1 cellular context compared by ENCODE assay signal in genomic region chr17:48160177-48160967, GRCh38.
TF ChIP-seq lines count a peak whose summit lies in the region.

No MANE protein-coding gene starts in this region.

TF ChIP-seq in HepG2, 621 proteins besides CTCF, POLR2A, EP300 and RAD21 (continued from another document):
- TF ChIP-seq PRDM15 (CRISPR knock-in tag; IDR thresholded peaks at IDR 0.05) (no peak), TEAD2 (CRISPR knock-in tag; IDR thresholded peaks at IDR 0.05) (no peak), TBX2 (CRISPR knock-in tag; IDR thresholded peaks at IDR 0.05; ENCODE audit: borderline replicate concordance) (0 out of 2 replicates have a peak, but pooled peaks have one; percentile 20), ZNF557 (CRISPR knock-in tag; IDR thresholded peaks at IDR 0.05) (no peak), ZNF556 (CRISPR knock-in tag; IDR thresholded peaks at IDR 0.05; ENCODE audit: borderline replicate concordance) (no peak), ARID2 (CRISPR knock-in tag; IDR thresholded peaks at IDR 0.05; ENCODE audit: borderline replicate concordance) (no peak), ZC3H13 (CRISPR knock-in tag; IDR thresholded peaks at IDR 0.05) (no peak), ZNF12 (CRISPR knock-in tag; IDR thresholded peaks at IDR 0.05) (no peak), ZFP36L1 (CRISPR knock-in tag; IDR thresholded peaks at IDR 0.05) (no peak), ZNF232 (CRISPR knock-in tag; IDR thresholded peaks at IDR 0.05; ENCODE audit: borderline replicate concordance) (no peak), ERF (CRISPR knock-in tag; IDR thresholded peaks at IDR 0.05) (no peak), ZNF777 (CRISPR knock-in tag; IDR thresholded peaks at IDR 0.05) (no peak), PAWR (CRISPR knock-in tag; IDR thresholded peaks at IDR 0.05; ENCODE audit: borderline replicate concordance) (no peak), SALL1 (CRISPR knock-in tag; IDR thresholded peaks at IDR 0.05) (0 out of 2 replicates have a peak, but pooled peaks have one; percentile 13), ZNF850 (CRISPR knock-in tag; conservative IDR thresholded peaks at IDR 0.05) (no peak), BCL6 (CRISPR knock-in tag; IDR thresholded peaks at IDR 0.05) (0 out of 2 replicates have a peak, but pooled peaks have one; percentile 20), AGO1 (IDR thresholded peaks at IDR 0.05; ENCODE audit: low read depth, low read length, poor library complexity, severe bottlenecking) (no peak), ZFX (CRISPR knock-in tag; IDR thresholded peaks at IDR 0.05; ENCODE audit: low read depth) (peak; percentile 31; the same call in 1 of the 2 replicates), GATA4 (IDR thresholded peaks at IDR 0.05; ENCODE audit: borderline replicate concordance, low read depth) (no peak), ZNF816 (CRISPR knock-in tag; IDR thresholded peaks at IDR 0.05; ENCODE audit: borderline replicate concordance) (no peak), ZNF143 (CRISPR knock-in tag; IDR thresholded peaks at IDR 0.05) (no peak), ZNF225 (CRISPR knock-in tag; IDR thresholded peaks at IDR 0.05) (no peak), BCL3 (CRISPR knock-in tag; IDR thresholded peaks at IDR 0.05) (no peak), MED8 (CRISPR knock-in tag; IDR thresholded peaks at IDR 0.05; ENCODE audit: insufficient replicate concordance) (no peak)
- TF ChIP-seq, protein P1, sequence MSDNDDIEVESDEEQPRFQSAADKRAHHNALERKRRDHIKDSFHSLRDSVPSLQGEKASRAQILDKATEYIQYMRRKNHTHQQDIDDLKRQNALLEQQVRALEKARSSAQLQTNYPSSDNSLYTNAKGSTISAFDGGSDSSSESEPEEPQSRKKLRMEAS (IDR thresholded peaks at IDR 0.05), result no peak
- TF ChIP-seq, protein P2, sequence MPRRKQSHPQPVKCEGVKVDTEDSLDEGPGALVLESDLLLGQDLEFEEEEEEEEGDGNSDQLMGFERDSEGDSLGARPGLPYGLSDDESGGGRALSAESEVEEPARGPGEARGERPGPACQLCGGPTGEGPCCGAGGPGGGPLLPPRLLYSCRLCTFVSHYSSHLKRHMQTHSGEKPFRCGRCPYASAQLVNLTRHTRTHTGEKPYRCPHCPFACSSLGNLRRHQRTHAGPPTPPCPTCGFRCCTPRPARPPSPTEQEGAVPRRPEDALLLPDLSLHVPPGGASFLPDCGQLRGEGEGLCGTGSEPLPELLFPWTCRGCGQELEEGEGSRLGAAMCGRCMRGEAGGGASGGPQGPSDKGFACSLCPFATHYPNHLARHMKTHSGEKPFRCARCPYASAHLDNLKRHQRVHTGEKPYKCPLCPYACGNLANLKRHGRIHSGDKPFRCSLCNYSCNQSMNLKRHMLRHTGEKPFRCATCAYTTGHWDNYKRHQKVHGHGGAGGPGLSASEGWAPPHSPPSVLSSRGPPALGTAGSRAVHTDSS (CRISPR knock-in tag; conservative IDR thresholded peaks at IDR 0.05), result no peak
TF ChIP-seq in HepG2: peak in this region for 4.
